In the genomic region with DNA sequence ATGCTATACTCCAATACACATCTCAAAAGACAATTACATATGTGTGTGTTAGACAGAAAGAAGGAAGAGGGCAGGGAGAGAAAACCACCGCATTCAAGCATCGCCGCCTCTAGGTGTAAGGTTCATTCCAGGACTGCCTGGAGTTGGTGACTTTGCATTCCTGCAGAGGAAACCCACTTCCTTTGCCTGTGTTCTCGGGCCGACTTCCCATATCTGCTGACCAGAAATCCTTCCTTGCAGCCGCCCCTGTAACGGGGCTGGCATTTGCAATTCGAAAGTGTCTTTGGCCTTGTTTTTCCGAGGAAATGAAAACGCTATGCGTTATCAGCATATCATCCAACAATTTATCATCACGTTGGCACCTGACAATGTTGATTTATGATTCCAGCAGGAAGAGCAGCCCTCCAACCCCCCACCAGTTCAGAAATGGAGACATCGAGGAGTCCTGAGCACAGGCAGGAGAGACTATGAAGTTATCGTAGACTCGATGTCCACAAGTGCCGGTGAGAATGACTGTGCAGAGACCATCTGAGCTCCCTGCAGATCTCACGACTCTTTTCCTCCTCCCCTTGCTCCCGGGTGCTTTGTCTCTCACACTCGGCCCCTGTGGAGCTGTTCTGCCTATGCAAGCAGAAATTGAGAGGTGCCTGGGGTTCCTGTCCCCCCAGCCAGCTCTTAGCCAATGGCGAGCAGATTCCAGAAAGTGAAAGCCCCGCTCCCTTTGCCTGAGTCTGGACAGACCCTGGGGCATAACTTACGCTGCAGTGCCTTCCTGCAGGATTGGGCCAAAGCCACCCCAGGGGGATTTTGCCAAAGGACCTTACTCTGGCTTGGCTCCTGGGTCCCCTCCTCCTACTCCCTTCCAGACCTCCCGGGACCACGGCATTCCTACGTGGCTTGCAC, we compare ENCODE assay signal across 8 cellular contexts.
DNase-seq lines count a peak whose midpoint lies in the region; ATAC-seq, FAIRE-seq and TF ChIP-seq lines count a peak whose summit lies in the region.

No MANE protein-coding gene starts in this region.

- WGBS in right cardiac atrium: 13% methylated on average over 25 of the region's 25 CpGs

- intact Hi-C loops in right cardiac atrium (cut with DNase I): loop anchor here in 2 of 4 donors (10.0 kb wide), 2 partner anchors 142 to 472 kb away; no protein-coding TSS in a partner anchor

- DNase-seq in H54 (ENCODE audit: insufficient read length, low spot score) (peak; percentile 67), right cardiac atrium (peak in 1 of 3 donors; percentile 65), skeletal muscle cell (ENCODE audit: low read depth) (no peak), NCI-H2171 treated with DMSO at 0.1 percent for 48 hours (lab: John Stamatoyannopoulos, UW) (no peak), NCI-H748 treated with DMSO at 0.1 percent for 48 hours (lab: John Stamatoyannopoulos, UW) (no peak), GM19240 (ENCODE audit: insufficient read length, low spot score) (no peak)
- no peak for DNase-seq in activated CD8-positive, alpha-beta T cell treated with anti-CD3 and anti-CD28 coated beads, Interleukin-2, amount 10 ng/mL, durations not matched to agents 7 days and 5 days

- peaks cover 14% of the 10 kb centered on the region for H3K4me1 Mint-ChIP-seq in activated CD8-positive, alpha-beta T cell treated with anti-CD3 and anti-CD28 coated beads, Interleukin-2, amount 10 ng/mL, durations not matched to agents 7 days and 5 days (ENCODE audit: low read depth)

- no peaks in the 10 kb centered on the region for H3K27me3 Mint-ChIP-seq in activated CD8-positive, alpha-beta T cell treated with anti-CD3 and anti-CD28 coated beads, Interleukin-2, amount 10 ng/mL, durations not matched to agents 7 days and 5 days (ENCODE audit: low read depth)

- CTCF ChIA-PET in activated CD8-positive, alpha-beta T cell treated with anti-CD3 and anti-CD28 coated beads, Interleukin-2, amount 10 ng/mL, durations not matched to agents 7 days and 5 days (lab: Charles Lee): interaction anchor here (1.5 kb wide), 1 partner anchor 133 kb away, joined by 3 read pairs; no protein-coding TSS in a partner anchor

- POLR2A ChIA-PET in activated CD8-positive, alpha-beta T cell treated with anti-CD3 and anti-CD28 coated beads, Interleukin-2, amount 10 ng/mL, durations not matched to agents 7 days and 5 days (lab: Charles Lee): no interaction called here

- 0 out of 2 replicates have a peak, but pooled peaks have one; percentile 1 for TF ChIP-seq POLR2A in H54 (IDR thresholded peaks at IDR 0.05; ENCODE audit: low read depth, low read length)

- peak; percentile 26 for ATAC-seq in activated CD8-positive, alpha-beta T cell treated with anti-CD3 and anti-CD28 coated beads, Interleukin-2, amount 10 ng/mL, durations not matched to agents 7 days and 5 days
- ATAC-seq in right cardiac atrium: peak; percentile 64 to 85
- ATAC-seq in HG03571 (IDR thresholded peaks at IDR 0.05; ENCODE audit: unreplicated experiment): no peak

- no peak overlapping the region for H3K27ac Mint-ChIP-seq in activated CD8-positive, alpha-beta T cell treated with anti-CD3 and anti-CD28 coated beads, Interleukin-2, amount 10 ng/mL, durations not matched to agents 7 days and 5 days

- H3K4me3 ChIP-seq in right cardiac atrium (ENCODE audit: low read length) (peak overlapping the region; percentile 3), skeletal muscle cell (ENCODE audit: low read depth, low read length) (peak overlapping the region; percentile 9)

- H3K4me1 ChIP-seq in right cardiac atrium (ENCODE audit: control insufficient read depth, insufficient read depth, low read length): no peaks in the 10 kb centered on the region

- peak overlapping the region; percentile 39 for H3K4me3 Mint-ChIP-seq in activated CD8-positive, alpha-beta T cell treated with anti-CD3 and anti-CD28 coated beads, Interleukin-2, amount 10 ng/mL, durations not matched to agents 7 days and 5 days

- H3K27me3 ChIP-seq in right cardiac atrium (ENCODE audit: control insufficient read depth, insufficient read depth): no peaks in the 10 kb centered on the region

- no peak for FAIRE-seq in H54 (lab: Jason Lieb, UNC)

- H3K36me3 Mint-ChIP-seq in activated CD8-positive, alpha-beta T cell treated with anti-CD3 and anti-CD28 coated beads, Interleukin-2, amount 10 ng/mL, durations not matched to agents 7 days and 5 days (ENCODE audit: low read depth): no peaks in the 10 kb centered on the region

- no peaks in the 10 kb centered on the region for H3K9me3 Mint-ChIP-seq in activated CD8-positive, alpha-beta T cell treated with anti-CD3 and anti-CD28 coated beads, Interleukin-2, amount 10 ng/mL, durations not matched to agents 7 days and 5 days (ENCODE audit: insufficient read depth)

- no peaks in the 10 kb centered on the region for H3K9me3 ChIP-seq in right cardiac atrium (ENCODE audit: control insufficient read depth, low read length)

- peak overlapping the region; percentile 53 for H3K27ac ChIP-seq in right cardiac atrium (ENCODE audit: low read length)
